ENCODE assay signal across 8 cellular contexts in the genomic region with DNA sequence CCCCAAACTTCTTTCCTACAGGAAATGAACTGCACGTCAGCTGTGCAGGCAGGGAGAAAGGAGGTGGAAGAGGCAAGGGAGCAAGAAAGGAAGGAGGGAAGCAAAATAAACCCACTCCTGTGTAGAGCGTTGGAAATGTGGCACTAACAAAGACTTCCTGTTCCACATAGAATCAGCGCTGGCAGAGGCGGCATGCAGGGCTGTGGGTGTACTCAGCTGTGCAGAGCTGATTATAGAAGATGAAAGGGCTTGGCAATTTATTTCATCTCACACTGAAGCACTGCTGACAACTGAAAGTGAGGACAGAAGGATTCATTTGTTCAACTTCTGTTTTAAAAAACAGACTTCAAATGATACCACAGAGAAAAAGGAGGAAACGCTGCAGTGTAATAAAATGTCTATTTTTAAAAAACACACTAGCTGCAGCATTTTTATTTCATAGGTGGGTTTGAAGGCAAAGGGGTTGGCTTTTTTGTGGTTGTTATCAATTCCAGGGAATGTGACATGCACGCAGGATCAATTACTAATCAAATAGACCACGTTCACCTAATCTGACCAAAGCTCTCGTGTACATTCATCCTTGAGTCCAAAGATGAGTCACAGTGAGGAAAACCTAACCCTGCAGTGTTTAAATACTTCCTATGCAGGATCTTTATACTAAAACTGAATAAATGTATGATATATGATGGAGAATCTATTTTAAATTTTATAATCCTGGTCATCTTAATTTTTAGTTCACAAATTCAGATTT.
DNase-seq lines count a peak whose midpoint lies in the region; ATAC-seq and TF ChIP-seq lines count a peak whose summit lies in the region.

No MANE protein-coding gene starts in this region.

- in situ Hi-C loops in Panc1 (cut with HindIII; ENCODE audit: low pct_unique_long_range_greater_than_20kb, low sequenced_read_pairs) = no loop called here

- peak; percentile 19 for DNase-seq in HS-5 (ENCODE audit: low read depth)
- no peak for DNase-seq in Panc1 (ENCODE audit: low read depth, low spot score)
- DNase-seq in fibroblast of peridontal ligament (ENCODE audit: extremely low read depth) = peak; percentile 24
- no peak for DNase-seq in skeletal muscle cell (ENCODE audit: low read depth)
- no peak for DNase-seq in ovary
- DNase-seq in esophagus squamous epithelium (lab: John Stamatoyannopoulos, UW) = no peak
- no peak for DNase-seq in glutamatergic neuron

- no peak for TF ChIP-seq POLR2A in ovary (IDR thresholded peaks at IDR 0.05)
- no peak for TF ChIP-seq POLR2A in esophagus squamous epithelium (IDR thresholded peaks at IDR 0.05)

- H3K36me3 Mint-ChIP-seq in glutamatergic neuron (ENCODE audit: unreplicated experiment) = no peaks in the 10 kb centered on the region

- no peak overlapping the region for H3K27ac Mint-ChIP-seq in glutamatergic neuron (ENCODE audit: unreplicated experiment)

- H3K9me3 Mint-ChIP-seq in glutamatergic neuron (ENCODE audit: unreplicated experiment) = no peaks in the 10 kb centered on the region

- H3K4me3 ChIP-seq in Panc1 (ENCODE audit: low read depth in 2 of 2, low read length in 2 of 2) = peak overlapping the region in 1 of 2 experiments; percentile 21; a peak in 2 of 4 replicates
- H3K4me3 ChIP-seq in skeletal muscle cell (ENCODE audit: low read depth, low read length) = peak overlapping the region; percentile 6
- no peak overlapping the region for H3K4me3 ChIP-seq in ovary
- no peak overlapping the region for H3K4me3 ChIP-seq in esophagus squamous epithelium

- peaks cover 15% of the 10 kb centered on the region; the same call in 1 of the 2 replicates for H3K4me1 ChIP-seq in Panc1 (ENCODE audit: control insufficient read depth, insufficient read depth, low read length)
- H3K4me1 ChIP-seq in ovary (ENCODE audit: insufficient read depth) = no peaks in the 10 kb centered on the region
- peaks cover 0 to 9% (median 0%) of the 10 kb centered on the region in 3 donors for H3K4me1 ChIP-seq in esophagus squamous epithelium

- BruUV-seq in Panc1 (replicated peaks; lab: Mats Ljungman, UMichigan) = no TSS peak

- H3K27me3 ChIP-seq in Panc1 (ENCODE audit: control insufficient read depth, insufficient read depth, low read length) (no peaks in the 10 kb centered on the region), ovary (no peaks in the 10 kb centered on the region), esophagus squamous epithelium (no peaks in the 10 kb centered on the region)

- no peak for TF ChIP-seq CTCF in Panc1 (IDR thresholded peaks at IDR 0.05)
- TF ChIP-seq CTCF in ovary (IDR thresholded peaks at IDR 0.05) = no peak
- no peak for TF ChIP-seq CTCF in esophagus squamous epithelium (IDR thresholded peaks at IDR 0.05)
- TF ChIP-seq CTCF in glutamatergic neuron (IDR thresholded peaks at IDR 0.05; ENCODE audit: partially characterized antibody, unreplicated experiment) = no peak

- H3K4me1 Mint-ChIP-seq in glutamatergic neuron (ENCODE audit: low read depth, unreplicated experiment) = no peaks in the 10 kb centered on the region

- 5 to 16% (median 6%) methylated on average over 8 of the region's 8 CpGs for WGBS in ovary, 3 donors
- 10 to 13% methylated on average over 8 of the region's 8 CpGs for WGBS in esophagus squamous epithelium, 2 donors

- no peak for TF ChIP-seq EP300 in ovary (IDR thresholded peaks at IDR 0.05)

- CTCF ChIA-PET in Panc1 (lab: Charles Lee) = no interaction called here

- intact Hi-C loops in Panc1 (cut with micrococcal nuclease; ENCODE audit: unreplicated experiment) (no loop called here), ovary (cut with DNase I) (no loop called here), esophagus squamous epithelium (cut with DNase I) (no loop called here)

- H3K9me3 ChIP-seq in Panc1 (ENCODE audit: control insufficient read depth, insufficient read depth, low read depth, low read length) (no peaks in the 10 kb centered on the region), ovary (no peaks in the 10 kb centered on the region), esophagus squamous epithelium (no peaks in the 10 kb centered on the region)

- H3K36me3 ChIP-seq in Panc1 (ENCODE audit: control insufficient read depth, insufficient read depth, low read length) (no peaks in the 10 kb centered on the region), ovary (no peaks in the 10 kb centered on the region), esophagus squamous epithelium (no peaks in the 10 kb centered on the region)

- no peak overlapping the region for H3K4me3 Mint-ChIP-seq in glutamatergic neuron (ENCODE audit: unreplicated experiment)

- POLR2A ChIA-PET in Panc1 (lab: Charles Lee) = no interaction called here

- peaks cover 3% of the 10 kb centered on the region for H3K27me3 Mint-ChIP-seq in glutamatergic neuron (ENCODE audit: unreplicated experiment)

- ATAC-seq in Panc1 = peak; percentile 94
- no peak for ATAC-seq in GM19395 (IDR thresholded peaks at IDR 0.05; ENCODE audit: unreplicated experiment)

- peak overlapping the region; percentile 63 for H3K27ac ChIP-seq in Panc1 (ENCODE audit: low read length)
- H3K27ac ChIP-seq in ovary = no peak overlapping the region
- no peak overlapping the region for H3K27ac ChIP-seq in esophagus squamous epithelium

Comparison
In these comparisons a context has a peak if more than half of its experiments do, and no peak if none do; other contexts are left out.
1. DNase-seq: peak in HS-5 (single experiment) and fibroblast of peridontal ligament (single experiment); none in Panc1 (single experiment), skeletal muscle cell (single experiment), ovary (0 of 5), esophagus squamous epithelium (single experiment) and glutamatergic neuron (single experiment).